In the genomic region with DNA sequence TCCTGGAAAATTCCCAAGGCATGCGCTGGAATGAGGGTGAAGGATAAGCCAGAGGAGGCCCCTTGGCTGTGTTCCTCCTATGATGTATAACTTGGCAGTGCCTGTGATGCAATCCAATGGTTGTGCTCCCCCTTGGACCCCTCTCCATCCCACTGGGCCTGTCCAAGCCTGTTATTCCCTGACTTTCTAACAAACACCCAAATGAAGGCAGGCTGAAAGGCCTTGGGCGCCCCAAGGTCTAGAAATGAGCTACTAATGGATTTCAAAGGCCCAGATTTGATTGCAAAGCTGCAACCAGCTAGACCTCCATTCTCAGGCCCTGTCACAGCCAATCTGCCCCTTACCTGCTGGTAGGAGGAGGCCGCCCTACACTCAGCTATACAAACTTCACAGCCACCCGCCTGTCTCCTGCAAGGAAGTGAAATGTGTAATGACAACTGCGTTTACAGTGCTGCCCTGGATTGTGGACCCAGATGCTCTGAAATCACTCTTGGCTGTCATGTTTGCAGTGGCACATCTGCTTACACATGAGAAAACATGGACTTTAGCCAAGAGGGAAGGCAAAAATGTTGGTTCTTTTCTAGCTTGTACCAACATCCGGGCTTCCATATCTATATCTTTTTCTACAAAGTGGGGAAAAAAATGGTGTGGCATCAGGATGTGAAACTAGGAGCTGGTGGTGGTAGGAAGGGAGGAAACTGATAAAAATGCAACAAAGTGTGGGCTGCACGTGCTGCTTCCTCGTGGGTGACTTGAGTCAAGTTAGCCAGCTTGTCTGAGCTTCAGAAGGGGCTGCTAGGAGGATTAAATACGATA, we compare ENCODE assay signal across 1 cellular context.
A peak's percentile ranks its signal among the peaks of the same experiment; 100 is the strongest.
TF ChIP-seq lines count a peak whose summit lies in the region.

No MANE protein-coding gene starts in this region.

TF ChIP-seq in HepG2, 621 proteins besides CTCF, POLR2A, EP300 and RAD21 (continued from another document and continues in another):
- TF ChIP-seq ZNF350 (CRISPR knock-in tag; IDR thresholded peaks at IDR 0.05; ENCODE audit: borderline replicate concordance, low read depth) (peak; percentile 62; the same call in 1 of the 2 replicates), HNF4G (IDR thresholded peaks at IDR 0.05; ENCODE audit: borderline replicate concordance, low read depth, low read length) (peak; percentile 92), HNF4G (CRISPR knock-in tag; IDR thresholded peaks at IDR 0.05; ENCODE audit: borderline replicate concordance, low read depth) (peak; percentile 83), ZMAT3 (CRISPR knock-in tag; conservative IDR thresholded peaks at IDR 0.05) (0 out of 2 replicates have a peak, but pooled peaks have one; percentile 52), ZNF619 (CRISPR knock-in tag; IDR thresholded peaks at IDR 0.05) (no peak; the same call in 1 of the 2 replicates), ZFP82 (CRISPR knock-in tag; IDR thresholded peaks at IDR 0.05; ENCODE audit: borderline replicate concordance) (no peak), ZNF841 (CRISPR knock-in tag; IDR thresholded peaks at IDR 0.05; ENCODE audit: borderline replicate concordance) (no peak), ZNF10 (CRISPR knock-in tag; IDR thresholded peaks at IDR 0.05; ENCODE audit: borderline replicate concordance, low read depth) (no peak), SRY (CRISPR knock-in tag; IDR thresholded peaks at IDR 0.05) (peak; percentile 72; the same call in 1 of the 2 replicates), MTA3 (CRISPR knock-in tag; IDR thresholded peaks at IDR 0.05) (no peak), PPARG (CRISPR knock-in tag; conservative IDR thresholded peaks at IDR 0.05) (peak; percentile 92), HDAC6 (IDR thresholded peaks at IDR 0.05; ENCODE audit: low read depth, low read length) (no peak), ARNTL (CRISPR knock-in tag; IDR thresholded peaks at IDR 0.05) (peak; percentile 87), KLF13 (CRISPR knock-in tag; IDR thresholded peaks at IDR 0.05) (no peak), ZFP36 (IDR thresholded peaks at IDR 0.05; ENCODE audit: borderline replicate concordance, low read depth, low read length, partially characterized antibody) (no peak), DNMT3B (CRISPR knock-in tag; conservative IDR thresholded peaks at IDR 0.05) (no peak), PTBP1 (IDR thresholded peaks at IDR 0.05; ENCODE audit: low read depth, low read length, poor library complexity, severe bottlenecking) (no peak), HDAC2 (CRISPR knock-in tag; IDR thresholded peaks at IDR 0.05) (peak; percentile 92), ZNF816 (CRISPR knock-in tag; IDR thresholded peaks at IDR 0.05; ENCODE audit: borderline replicate concordance) (no peak), THYN1 (CRISPR knock-in tag; IDR thresholded peaks at IDR 0.05; ENCODE audit: borderline replicate concordance, low read depth) (no peak), FIP1L1 (IDR thresholded peaks at IDR 0.05; ENCODE audit: borderline replicate concordance, insufficient read depth, low read depth, low read length) (no peak), STAT5B (CRISPR knock-in tag; IDR thresholded peaks at IDR 0.05) (no peak), EED (CRISPR knock-in tag; IDR thresholded peaks at IDR 0.05) (no peak)
- TF ChIP-seq, protein P1, sequence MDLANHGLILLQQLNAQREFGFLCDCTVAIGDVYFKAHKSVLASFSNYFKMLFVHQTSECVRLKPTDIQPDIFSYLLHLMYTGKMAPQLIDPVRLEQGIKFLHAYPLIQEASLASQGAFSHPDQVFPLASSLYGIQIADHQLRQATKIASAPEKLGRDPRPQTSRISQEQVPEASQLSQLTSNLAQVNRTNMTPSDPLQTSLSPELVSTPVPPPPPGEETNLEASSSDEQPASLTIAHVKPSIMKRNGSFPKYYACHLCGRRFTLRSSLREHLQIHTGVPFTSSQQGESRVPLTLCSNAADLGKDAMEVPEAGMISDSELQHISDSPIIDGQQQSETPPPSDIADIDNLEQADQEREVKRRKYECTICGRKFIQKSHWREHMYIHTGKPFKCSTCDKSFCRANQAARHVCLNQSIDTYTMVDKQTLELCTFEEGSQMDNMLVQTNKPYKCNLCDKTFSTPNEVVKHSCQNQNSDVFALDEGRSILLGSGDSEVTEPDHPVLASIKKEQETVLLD (CRISPR knock-in tag; IDR thresholded peaks at IDR 0.05; ENCODE audit: low read depth) = no peak
- TF ChIP-seq, protein P2, sequence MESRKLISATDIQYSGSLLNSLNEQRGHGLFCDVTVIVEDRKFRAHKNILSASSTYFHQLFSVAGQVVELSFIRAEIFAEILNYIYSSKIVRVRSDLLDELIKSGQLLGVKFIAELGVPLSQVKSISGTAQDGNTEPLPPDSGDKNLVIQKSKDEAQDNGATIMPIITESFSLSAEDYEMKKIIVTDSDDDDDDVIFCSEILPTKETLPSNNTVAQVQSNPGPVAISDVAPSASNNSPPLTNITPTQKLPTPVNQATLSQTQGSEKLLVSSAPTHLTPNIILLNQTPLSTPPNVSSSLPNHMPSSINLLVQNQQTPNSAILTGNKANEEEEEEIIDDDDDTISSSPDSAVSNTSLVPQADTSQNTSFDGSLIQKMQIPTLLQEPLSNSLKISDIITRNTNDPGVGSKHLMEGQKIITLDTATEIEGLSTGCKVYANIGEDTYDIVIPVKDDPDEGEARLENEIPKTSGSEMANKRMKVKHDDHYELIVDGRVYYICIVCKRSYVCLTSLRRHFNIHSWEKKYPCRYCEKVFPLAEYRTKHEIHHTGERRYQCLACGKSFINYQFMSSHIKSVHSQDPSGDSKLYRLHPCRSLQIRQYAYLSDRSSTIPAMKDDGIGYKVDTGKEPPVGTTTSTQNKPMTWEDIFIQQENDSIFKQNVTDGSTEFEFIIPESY (CRISPR knock-in tag; IDR thresholded peaks at IDR 0.05) = peak; percentile 18; the same call in 1 of the 2 replicates
- TF ChIP-seq, protein P3, sequence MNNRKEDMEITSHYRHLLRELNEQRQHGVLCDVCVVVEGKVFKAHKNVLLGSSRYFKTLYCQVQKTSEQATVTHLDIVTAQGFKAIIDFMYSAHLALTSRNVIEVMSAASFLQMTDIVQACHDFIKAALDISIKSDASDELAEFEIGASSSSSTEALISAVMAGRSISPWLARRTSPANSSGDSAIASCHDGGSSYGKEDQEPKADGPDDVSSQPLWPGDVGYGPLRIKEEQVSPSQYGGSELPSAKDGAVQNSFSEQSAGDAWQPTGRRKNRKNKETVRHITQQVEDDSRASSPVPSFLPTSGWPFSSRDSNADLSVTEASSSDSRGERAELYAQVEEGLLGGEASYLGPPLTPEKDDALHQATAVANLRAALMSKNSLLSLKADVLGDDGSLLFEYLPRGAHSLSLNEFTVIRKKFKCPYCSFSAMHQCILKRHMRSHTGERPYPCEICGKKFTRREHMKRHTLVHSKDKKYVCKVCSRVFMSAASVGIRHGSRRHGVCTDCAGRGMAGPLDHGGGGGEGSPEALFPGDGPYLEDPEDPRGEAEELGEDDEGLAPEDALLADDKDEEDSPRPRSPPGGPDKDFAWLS (CRISPR knock-in tag; IDR thresholded peaks at IDR 0.05; ENCODE audit: borderline replicate concordance) = no peak
- TF ChIP-seq, protein P4, sequence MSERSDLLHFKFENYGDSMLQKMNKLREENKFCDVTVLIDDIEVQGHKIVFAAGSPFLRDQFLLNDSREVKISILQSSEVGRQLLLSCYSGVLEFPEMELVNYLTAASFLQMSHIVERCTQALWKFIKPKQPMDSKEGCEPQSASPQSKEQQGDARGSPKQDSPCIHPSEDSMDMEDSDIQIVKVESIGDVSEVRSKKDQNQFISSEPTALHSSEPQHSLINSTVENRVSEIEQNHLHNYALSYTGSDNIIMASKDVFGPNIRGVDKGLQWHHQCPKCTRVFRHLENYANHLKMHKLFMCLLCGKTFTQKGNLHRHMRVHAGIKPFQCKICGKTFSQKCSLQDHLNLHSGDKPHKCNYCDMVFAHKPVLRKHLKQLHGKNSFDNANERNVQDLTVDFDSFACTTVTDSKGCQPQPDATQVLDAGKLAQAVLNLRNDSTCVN (CRISPR knock-in tag; IDR thresholded peaks at IDR 0.05; ENCODE audit: borderline replicate concordance) = peak; percentile 88
- TF ChIP-seq, protein P5, sequence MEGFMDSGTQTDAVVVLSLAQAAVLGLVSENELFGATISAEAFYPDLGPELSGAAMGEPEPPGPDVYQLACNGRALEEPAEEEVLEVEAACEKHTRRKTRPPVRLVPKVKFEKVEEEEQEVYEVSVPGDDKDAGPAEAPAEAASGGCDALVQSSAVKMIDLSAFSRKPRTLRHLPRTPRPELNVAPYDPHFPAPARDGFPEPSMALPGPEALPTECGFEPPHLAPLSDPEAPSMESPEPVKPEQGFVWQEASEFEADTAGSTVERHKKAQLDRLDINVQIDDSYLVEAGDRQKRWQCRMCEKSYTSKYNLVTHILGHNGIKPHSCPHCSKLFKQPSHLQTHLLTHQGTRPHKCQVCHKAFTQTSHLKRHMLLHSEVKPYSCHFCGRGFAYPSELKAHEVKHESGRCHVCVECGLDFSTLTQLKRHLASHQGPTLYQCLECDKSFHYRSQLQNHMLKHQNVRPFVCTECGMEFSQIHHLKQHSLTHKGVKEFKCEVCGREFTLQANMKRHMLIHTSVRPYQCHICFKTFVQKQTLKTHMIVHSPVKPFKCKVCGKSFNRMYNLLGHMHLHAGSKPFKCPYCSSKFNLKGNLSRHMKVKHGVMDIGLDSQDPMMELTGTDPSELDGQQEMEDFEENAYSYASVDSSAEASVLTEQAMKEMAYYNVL (CRISPR knock-in tag; IDR thresholded peaks at IDR 0.05; ENCODE audit: borderline replicate concordance) = peak; percentile 74; the same call in 1 of the 2 replicates
- TF ChIP-seq, protein P6, sequence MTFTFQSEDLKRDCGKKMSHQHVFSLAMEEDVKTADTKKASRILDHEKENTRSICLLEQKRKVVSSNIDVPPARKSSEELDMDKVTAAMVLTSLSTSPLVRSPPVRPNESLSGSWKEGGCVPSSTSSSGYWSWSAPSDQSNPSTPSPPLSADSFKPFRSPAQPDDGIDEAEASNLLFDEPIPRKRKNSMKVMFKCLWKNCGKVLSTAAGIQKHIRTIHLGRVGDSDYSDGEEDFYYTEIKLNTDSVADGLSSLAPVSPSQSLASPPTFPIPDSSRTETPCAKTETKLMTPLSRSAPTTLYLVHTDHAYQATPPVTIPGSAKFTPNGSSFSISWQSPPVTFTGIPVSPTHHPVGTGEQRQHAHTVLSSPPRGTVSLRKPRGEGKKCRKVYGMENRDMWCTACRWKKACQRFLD (CRISPR knock-in tag; IDR thresholded peaks at IDR 0.05; ENCODE audit: borderline replicate concordance) = no peak
- TF ChIP-seq, protein P7, sequence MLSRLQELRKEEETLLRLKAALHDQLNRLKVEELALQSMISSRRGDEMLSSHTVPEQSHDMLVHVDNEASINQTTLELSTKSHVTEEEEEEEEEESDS (CRISPR knock-in tag; IDR thresholded peaks at IDR 0.05; ENCODE audit: borderline replicate concordance) = no peak
- TF ChIP-seq, protein P8, sequence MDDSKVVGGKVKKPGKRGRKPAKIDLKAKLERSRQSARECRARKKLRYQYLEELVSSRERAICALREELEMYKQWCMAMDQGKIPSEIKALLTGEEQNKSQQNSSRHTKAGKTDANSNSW (CRISPR knock-in tag; IDR thresholded peaks at IDR 0.05; ENCODE audit: borderline replicate concordance) = no peak
- TF ChIP-seq, protein P9, sequence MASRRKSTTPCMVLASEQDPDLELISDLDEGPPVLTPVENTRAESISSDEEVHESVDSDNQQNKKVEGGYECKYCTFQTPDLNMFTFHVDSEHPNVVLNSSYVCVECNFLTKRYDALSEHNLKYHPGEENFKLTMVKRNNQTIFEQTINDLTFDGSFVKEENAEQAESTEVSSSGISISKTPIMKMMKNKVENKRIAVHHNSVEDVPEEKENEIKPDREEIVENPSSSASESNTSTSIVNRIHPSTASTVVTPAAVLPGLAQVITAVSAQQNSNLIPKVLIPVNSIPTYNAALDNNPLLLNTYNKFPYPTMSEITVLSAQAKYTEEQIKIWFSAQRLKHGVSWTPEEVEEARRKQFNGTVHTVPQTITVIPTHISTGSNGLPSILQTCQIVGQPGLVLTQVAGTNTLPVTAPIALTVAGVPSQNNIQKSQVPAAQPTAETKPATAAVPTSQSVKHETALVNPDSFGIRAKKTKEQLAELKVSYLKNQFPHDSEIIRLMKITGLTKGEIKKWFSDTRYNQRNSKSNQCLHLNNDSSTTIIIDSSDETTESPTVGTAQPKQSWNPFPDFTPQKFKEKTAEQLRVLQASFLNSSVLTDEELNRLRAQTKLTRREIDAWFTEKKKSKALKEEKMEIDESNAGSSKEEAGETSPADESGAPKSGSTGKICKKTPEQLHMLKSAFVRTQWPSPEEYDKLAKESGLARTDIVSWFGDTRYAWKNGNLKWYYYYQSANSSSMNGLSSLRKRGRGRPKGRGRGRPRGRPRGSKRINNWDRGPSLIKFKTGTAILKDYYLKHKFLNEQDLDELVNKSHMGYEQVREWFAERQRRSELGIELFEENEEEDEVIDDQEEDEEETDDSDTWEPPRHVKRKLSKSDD (CRISPR knock-in tag; IDR thresholded peaks at IDR 0.05; ENCODE audit: low read depth) = no peak
- TF ChIP-seq, protein P10, sequence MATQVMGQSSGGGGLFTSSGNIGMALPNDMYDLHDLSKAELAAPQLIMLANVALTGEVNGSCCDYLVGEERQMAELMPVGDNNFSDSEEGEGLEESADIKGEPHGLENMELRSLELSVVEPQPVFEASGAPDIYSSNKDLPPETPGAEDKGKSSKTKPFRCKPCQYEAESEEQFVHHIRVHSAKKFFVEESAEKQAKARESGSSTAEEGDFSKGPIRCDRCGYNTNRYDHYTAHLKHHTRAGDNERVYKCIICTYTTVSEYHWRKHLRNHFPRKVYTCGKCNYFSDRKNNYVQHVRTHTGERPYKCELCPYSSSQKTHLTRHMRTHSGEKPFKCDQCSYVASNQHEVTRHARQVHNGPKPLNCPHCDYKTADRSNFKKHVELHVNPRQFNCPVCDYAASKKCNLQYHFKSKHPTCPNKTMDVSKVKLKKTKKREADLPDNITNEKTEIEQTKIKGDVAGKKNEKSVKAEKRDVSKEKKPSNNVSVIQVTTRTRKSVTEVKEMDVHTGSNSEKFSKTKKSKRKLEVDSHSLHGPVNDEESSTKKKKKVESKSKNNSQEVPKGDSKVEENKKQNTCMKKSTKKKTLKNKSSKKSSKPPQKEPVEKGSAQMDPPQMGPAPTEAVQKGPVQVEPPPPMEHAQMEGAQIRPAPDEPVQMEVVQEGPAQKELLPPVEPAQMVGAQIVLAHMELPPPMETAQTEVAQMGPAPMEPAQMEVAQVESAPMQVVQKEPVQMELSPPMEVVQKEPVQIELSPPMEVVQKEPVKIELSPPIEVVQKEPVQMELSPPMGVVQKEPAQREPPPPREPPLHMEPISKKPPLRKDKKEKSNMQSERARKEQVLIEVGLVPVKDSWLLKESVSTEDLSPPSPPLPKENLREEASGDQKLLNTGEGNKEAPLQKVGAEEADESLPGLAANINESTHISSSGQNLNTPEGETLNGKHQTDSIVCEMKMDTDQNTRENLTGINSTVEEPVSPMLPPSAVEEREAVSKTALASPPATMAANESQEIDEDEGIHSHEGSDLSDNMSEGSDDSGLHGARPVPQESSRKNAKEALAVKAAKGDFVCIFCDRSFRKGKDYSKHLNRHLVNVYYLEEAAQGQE (IDR thresholded peaks at IDR 0.05; ENCODE audit: borderline replicate concordance in 1 of 2, low read depth in 1 of 2, low read length in 2 of 2) = peak in 1 of 2 experiments; percentile 45; a peak in 2 of 4 replicates
